In genomic region chr1:225874431-225874830, GRCh38 we compare ENCODE assay signal across 24 cellular contexts. TPM values are rescaled to one million over a fixed set of nuclear protein-coding genes. Genes with fewer than 3 reads are reported as not detected.
DNase-seq lines count a peak whose midpoint lies in the region; ATAC-seq and TF ChIP-seq lines count a peak whose summit lies in the region.
"Had no signal": no experiment of that assay in that cellular context is flagged by ENCODE, and none has a peak within 500 bp of the region (broad histone marks: within the 10 kb centered on the region; RNA-seq: fewer than 3 reads in every experiment).

No MANE protein-coding gene starts in this region.

- in situ Hi-C loops in transverse colon (cut with MboI; ENCODE audit: low pct_ligation_motif_present in 1 of 4, low pct_unique_long_range_greater_than_20kb in 1 of 4, low sequenced_read_pairs in 3 of 4): no loop called here

- H3K4me1 Mint-ChIP-seq in activated T-cell treated with anti-CD3 and anti-CD28 coated beads, Interleukin-2, amount 50 U/mL, for 24 hours (ENCODE audit: low read depth): peaks cover 63% of the 10 kb centered on the region

- H3K4me1 ChIP-seq in mucosa of stomach (ENCODE audit: control insufficient read depth, insufficient read depth, low read length) (peaks cover 84% of the 10 kb centered on the region), transverse colon (peaks cover 24 to 47% (median 42%) of the 10 kb centered on the region in 4 donors)

- TF ChIP-seq CTCF in transverse colon (IDR thresholded peaks at IDR 0.05): no peak

- no peak for DNase-seq in activated T-cell treated with anti-CD3 and anti-CD28 coated beads, Interleukin-2, amount 50 U/mL, for 24 hours
- DNase-seq in activated T-cell treated with anti-CD3 and anti-CD28 coated beads, Interleukin-2, amount 50 U/mL, for 48 hours: no peak
- no peak for DNase-seq in caudate nucleus (lab: John Stamatoyannopoulos, UW)
- no peak for DNase-seq in transverse colon
- DNase-seq in NOMO-1 treated with dmso at 0.1 percent for 144 hours (lab: John Stamatoyannopoulos, UW; ENCODE audit: unreplicated experiment): no peak
- DNase-seq: activated CD4-positive, alpha-beta T cell treated with anti-CD3 and anti-CD28 coated beads, Interleukin-2, amount 10 ng/mL, durations not matched to agents 7 days and 5 days; activated CD8-positive, alpha-beta memory T cell treated with anti-CD3 and anti-CD28 coated beads, Interleukin-2, amount 10 ng/mL, durations not matched to agents 7 days and 5 days; AML-193; mesenchymal stem cell; naive B cell; NCI-H146; NCI-H524 treated with DMSO at 0.1 percent for 48 hours; stimulated activated CD4-positive, alpha-beta T cell treated with anti-CD3 and anti-CD28 coated beads, Interleukin-15, amount 100 ng/mL, for 24 hours; T-helper 2 cell had no signal

- no peak overlapping the region for H3K4me3 Mint-ChIP-seq in activated T-cell treated with anti-CD3 and anti-CD28 coated beads, Interleukin-2, amount 50 U/mL, for 24 hours
- H3K4me3 Mint-ChIP-seq: activated CD4-positive, alpha-beta T cell treated with anti-CD3 and anti-CD28 coated beads, Interleukin-2, amount 10 ng/mL, durations not matched to agents 7 days and 5 days; activated CD8-positive, alpha-beta memory T cell treated with anti-CD3 and anti-CD28 coated beads, Interleukin-2, amount 10 ng/mL, durations not matched to agents 7 days and 5 days had no signal

- ATAC-seq in GM21447 (IDR thresholded peaks at IDR 0.05; ENCODE audit: unreplicated experiment) (no peak), GM18909 (IDR thresholded peaks at IDR 0.05; ENCODE audit: poor library complexity, unreplicated experiment) (no peak)
- ATAC-seq: activated CD8-positive, alpha-beta memory T cell treated with anti-CD3 and anti-CD28 coated beads, Interleukin-2, amount 10 ng/mL, durations not matched to agents 7 days and 5 days; right lobe of liver had no signal

- H3K27me3 Mint-ChIP-seq in activated T-cell treated with anti-CD3 and anti-CD28 coated beads, Interleukin-2, amount 50 U/mL, for 24 hours: no peaks in the 10 kb centered on the region
- H3K27me3 Mint-ChIP-seq: activated CD4-positive, alpha-beta T cell treated with anti-CD3 and anti-CD28 coated beads, Interleukin-2, amount 10 ng/mL, durations not matched to agents 7 days and 5 days; activated CD8-positive, alpha-beta memory T cell treated with anti-CD3 and anti-CD28 coated beads, Interleukin-2, amount 10 ng/mL, durations not matched to agents 7 days and 5 days; activated naive CD8-positive, alpha-beta T cell; naive B cell had no signal

- peak overlapping the region; percentile 73 for H3K27ac Mint-ChIP-seq in activated T-cell treated with anti-CD3 and anti-CD28 coated beads, Interleukin-2, amount 50 U/mL, for 24 hours
- H3K27ac Mint-ChIP-seq: activated CD8-positive, alpha-beta memory T cell treated with anti-CD3 and anti-CD28 coated beads, Interleukin-2, amount 10 ng/mL, durations not matched to agents 7 days and 5 days; activated T-helper 2 cell treated with anti-CD3 and anti-CD28 coated beads, Interferon-gamma antibody, Interleukin-2, Interleukin-4, amounts not matched to agents 10 μg/mL and 5 μg/mL and 100 μg/mL, durations not matched to agents 14 hours and 24 hours and 36 hours had no signal

- H3K9ac ChIP-seq in mucosa of stomach (ENCODE audit: low read length): peak overlapping the region; percentile 74
- H3K9ac ChIP-seq: parathyroid adenoma had no signal

- H3K27ac ChIP-seq in caudate nucleus (ENCODE audit: low read depth, low read length) (peak overlapping the region; percentile 3), transverse colon (peak overlapping the region in 3 of 4 donors; percentile 93 to 98 (median 98))
- H3K27ac ChIP-seq: parathyroid adenoma, right lobe of liver had no signal

- intact Hi-C loops in transverse colon (cut with DNase I; ENCODE audit: low total_unique reads): no loop called here

- 91% methylated on average over 11 of the region's 11 CpGs; no CpG with 5 or more reads in 1 of the 2 donors for WGBS in transverse colon (ENCODE audit: low coverage in 1 of 2), 2 donors

- no peak for TF ChIP-seq EP300 in transverse colon (IDR thresholded peaks at IDR 0.05; ENCODE audit: low read depth)

- H3K9me3 ChIP-seq in mucosa of stomach (ENCODE audit: control insufficient read depth, low read length) (no peaks in the 10 kb centered on the region), transverse colon (no peaks in the 10 kb centered on the region)
- H3K9me3 ChIP-seq: Caco-2, right lobe of liver had no signal

- H3K27me3 ChIP-seq in mucosa of stomach (ENCODE audit: control insufficient read depth, insufficient read depth, low read length) (no peaks in the 10 kb centered on the region), transverse colon (no peaks in the 10 kb centered on the region)
- H3K27me3 ChIP-seq: right lobe of liver had no signal

- peaks cover 13% of the 10 kb centered on the region for H3K36me3 ChIP-seq in mucosa of stomach (ENCODE audit: control insufficient read depth, insufficient read depth, low read length)
- peaks cover 0 to 37% (median 18%) of the 10 kb centered on the region in 4 donors for H3K36me3 ChIP-seq in transverse colon

- no peaks in the 10 kb centered on the region for H3K9me3 Mint-ChIP-seq in activated T-cell treated with anti-CD3 and anti-CD28 coated beads, Interleukin-2, amount 50 U/mL, for 24 hours
- H3K9me3 Mint-ChIP-seq: activated CD4-positive, alpha-beta T cell treated with anti-CD3 and anti-CD28 coated beads, Interleukin-2, amount 10 ng/mL, durations not matched to agents 7 days and 5 days; activated T-helper 2 cell treated with anti-CD3 and anti-CD28 coated beads, Interferon-gamma antibody, Interleukin-2, Interleukin-4, amounts not matched to agents 10 μg/mL and 5 μg/mL and 100 μg/mL, durations not matched to agents 14 hours and 24 hours and 36 hours; naive B cell had no signal

- peaks cover 65% of the 10 kb centered on the region for H3K36me3 Mint-ChIP-seq in activated T-cell treated with anti-CD3 and anti-CD28 coated beads, Interleukin-2, amount 50 U/mL, for 24 hours (ENCODE audit: low read depth)

- H3K4me3 ChIP-seq in mucosa of stomach (ENCODE audit: low read length): no peak overlapping the region
- H3K4me3 ChIP-seq in transverse colon: no peak overlapping the region
- H3K4me3 ChIP-seq: right lobe of liver had no signal

- TF ChIP-seq POLR2A in transverse colon (IDR thresholded peaks at IDR 0.05): no peak

RNA-seq across cellular contexts. Expression of gene TMEM63A, which starts 7.7 kb away (rescaled TPM):
- total RNA-seq in transverse colon: 100 to 1,000 TPM; 104 to 256 (median 180) TPM

RNA-seq across cellular contexts. Expression of gene LEFTY1, which starts 14.5 kb away (rescaled TPM):
- 100 to 1,000 TPM in 3 of 4 donors, 10 to 100 TPM in 1; 86.0 to 320 (median 214) TPM for total RNA-seq in transverse colon
- total RNA-seq: activated CD4-positive, alpha-beta T cell treated with anti-CD3 and anti-CD28 coated beads, Interleukin-2, amount 10 ng/mL, durations not matched to agents 7 days and 5 days; activated CD8-positive, alpha-beta memory T cell treated with anti-CD3 and anti-CD28 coated beads, Interleukin-2, amount 10 ng/mL, durations not matched to agents 7 days and 5 days; activated T-helper 2 cell treated with anti-CD3 and anti-CD28 coated beads, Interferon-gamma antibody, Interleukin-2, Interleukin-4, amounts not matched to agents 10 μg/mL and 5 μg/mL and 100 μg/mL, durations not matched to agents 14 hours and 24 hours and 36 hours; Caco-2; Daoy; kidney epithelial cell had no signal

RNA-seq across cellular contexts. Expression of gene PYCR2, which starts 49.6 kb away (rescaled TPM):
- 10 to 100 TPM; 26.5 to 40.6 (median 32.2) TPM for total RNA-seq in transverse colon
